ENCODE assay signal across 19 cellular contexts in genomic region chr15:25624504-25625172, GRCh38.
A peak's percentile ranks its signal among the peaks of the same experiment; 100 is the strongest.
DNase-seq lines count a peak whose midpoint lies in the region; ATAC-seq lines count a peak whose summit lies in the region.
"Had no signal": no experiment of that assay in that cellular context is flagged by ENCODE, and none has a peak within 500 bp of the region (broad histone marks: within the 10 kb centered on the region; RNA-seq: fewer than 3 reads in every experiment).

No MANE protein-coding gene starts in this region.

- no peaks in the 10 kb centered on the region for H3K79me1 ChIP-seq in mesenchymal stem cell (replicated peaks; ENCODE audit: low read length, poor library complexity, severe bottlenecking)

- H3K4me3 ChIP-seq in aorta (ENCODE audit: low read length in 2 of 2) (no peak overlapping the region), mesenchymal stem cell (ENCODE audit: insufficient read depth in 1 of 2, low read depth in 1 of 2, low read length in 2 of 2) (no peak overlapping the region)
- H3K4me3 ChIP-seq: PC-9 had no signal

- no peak overlapping the region for H2AFZ ChIP-seq in mesenchymal stem cell (ENCODE audit: low read depth, low read length)
- H2AFZ ChIP-seq: PC-9 had no signal

- no peak overlapping the region for H4K91ac ChIP-seq in mesenchymal stem cell (ENCODE audit: low read length)

- H2BK15ac ChIP-seq in mesenchymal stem cell (ENCODE audit: low read depth, poor library complexity, severe bottlenecking) = no peak overlapping the region

- no peak overlapping the region for H3K14ac ChIP-seq in mesenchymal stem cell (ENCODE audit: low read length in 2 of 2)

- ATAC-seq in Right ventricle myocardium superior (ENCODE audit: poor library complexity) (peak; percentile 93), aorta (ENCODE audit: low FRiP score) (peak; percentile 80), HG03196 (IDR thresholded peaks at IDR 0.05; ENCODE audit: unreplicated experiment) (no peak)
- ATAC-seq: HCT116 had no signal

- WGBS in aorta, 2 donors = 55 to 63% methylated on average over 11 of the region's 11 CpGs
- WGBS in mesenchymal stem cell = 82% methylated on average over 11 of the region's 11 CpGs

- H3K36me3 ChIP-seq in aorta (ENCODE audit: control insufficient read depth in 1 of 2, insufficient read depth in 2 of 2, low read length in 1 of 2) (no peaks in the 10 kb centered on the region), mesenchymal stem cell (ENCODE audit: control insufficient read depth in 1 of 2, insufficient read depth in 2 of 2, low read depth in 1 of 2, low read length in 2 of 2) (no peaks in the 10 kb centered on the region)

- H3K9me3 ChIP-seq in aorta (ENCODE audit: control insufficient read depth, low read length) (no peaks in the 10 kb centered on the region), mesenchymal stem cell (ENCODE audit: control insufficient read depth, low read length) (no peaks in the 10 kb centered on the region)

- H2BK12ac ChIP-seq in mesenchymal stem cell (ENCODE audit: low read length in 2 of 2) = no peak overlapping the region

- H3K4me1 ChIP-seq in aorta (ENCODE audit: control insufficient read depth in 1 of 2, insufficient read depth in 2 of 2, low read length in 2 of 2) (no peaks in the 10 kb centered on the region), mesenchymal stem cell (ENCODE audit: control insufficient read depth, insufficient read depth, low read depth, low read length) (no peaks in the 10 kb centered on the region)

- H2AK5ac ChIP-seq in mesenchymal stem cell (ENCODE audit: low read length, severe bottlenecking) = no peak overlapping the region

- H2BK5ac ChIP-seq in mesenchymal stem cell (ENCODE audit: low read depth, low read length, poor library complexity, severe bottlenecking) = no peak overlapping the region

- intact Hi-C loops in Right ventricle myocardium superior (cut with DNase I) = no loop called here
- intact Hi-C loops in aorta (cut with DNase I) = no loop called here

- H2BK120ac ChIP-seq in mesenchymal stem cell (ENCODE audit: low read depth, low read length) = no peak overlapping the region

- no peak overlapping the region for H3K18ac ChIP-seq in mesenchymal stem cell (ENCODE audit: low read depth in 1 of 2, low read length in 2 of 2)

- H3K4me2 ChIP-seq in mesenchymal stem cell (ENCODE audit: low read length, poor library complexity, severe bottlenecking) = no peak overlapping the region
- H3K4me2 ChIP-seq: PC-9 had no signal

- H3K27me3 ChIP-seq in aorta (ENCODE audit: control insufficient read depth in 1 of 2, insufficient read depth in 2 of 2, low read length in 1 of 2) = no peaks in the 10 kb centered on the region
- H3K27me3 ChIP-seq in mesenchymal stem cell (ENCODE audit: control insufficient read depth in 1 of 2, insufficient read depth in 1 of 2, low read length in 2 of 2) = peaks cover 0 to 15% of the 10 kb centered on the region in 2 experiments

- peak; percentile 29 for DNase-seq in NCI-H2171 treated with DMSO at 0.1 percent for 48 hours (lab: John Stamatoyannopoulos, UW)
- no peak for DNase-seq in NCI-H2171 (lab: John Stamatoyannopoulos, UW)
- peak; percentile 74 for DNase-seq in Right ventricle myocardium superior
- DNase-seq in myocyte (ENCODE audit: low read depth) = peak; percentile 92
- peak in 1 of 2 donors; percentile 60 for DNase-seq in aorta
- DNase-seq in AG08396 (ENCODE audit: low spot score) = no peak
- DNase-seq in mesenchymal stem cell = no peak
- DNase-seq: 8988T, C1 segment of cervical spinal cord, DMS153, MV-4-11, NCI-H1417 treated with DMSO at 0.1 percent for 48 hours, NCI-H2081, NCI-H2227 treated with DMSO at 0.1 percent for 48 hours, NCI-H69, PC-9, SHP77 had no signal

- no peak overlapping the region for H4K8ac ChIP-seq in mesenchymal stem cell (ENCODE audit: low read length)

- H3K27ac ChIP-seq in aorta (ENCODE audit: low read depth in 1 of 2, low read length in 2 of 2) (no peak overlapping the region), mesenchymal stem cell (ENCODE audit: low read length, poor library complexity, severe bottlenecking) (no peak overlapping the region)
- H3K27ac ChIP-seq: PC-9 had no signal

- H3K23ac ChIP-seq in mesenchymal stem cell (ENCODE audit: low read length in 2 of 2) = no peak overlapping the region

- H3K4ac ChIP-seq in mesenchymal stem cell (ENCODE audit: low read depth in 1 of 2, low read length in 2 of 2) = no peak overlapping the region

- no peak overlapping the region for H3K9ac ChIP-seq in mesenchymal stem cell (ENCODE audit: low read length)

Comparison
In these comparisons a context has a peak if more than half of its experiments do, and no peak if none do; other contexts are left out.
1. DNase-seq: peak in NCI-H2171 treated with DMSO at 0.1 percent for 48 hours (single experiment), Right ventricle myocardium superior (single experiment) and myocyte (single experiment); none in NCI-H2171 (single experiment), AG08396 (single experiment) and mesenchymal stem cell (single experiment).